In genomic region chr4:121266982-121267381, GRCh38 we compare ENCODE assay signal across 25 cellular contexts.
"Had no signal": no experiment of that assay in that cellular context is flagged by ENCODE, and none has a peak within 500 bp of the region (broad histone marks: within the 10 kb centered on the region; RNA-seq: fewer than 3 reads in every experiment).

No MANE protein-coding gene starts in this region.

- H3K4me1 ChIP-seq: ascending aorta, esophagus squamous epithelium, gastroesophageal sphincter, heart right ventricle had no signal

- DNase-seq: activated CD4-positive, alpha-beta memory T cell treated with anti-CD3 and anti-CD28 coated beads, Interleukin-2, amount 10 ng/mL, durations not matched to agents 7 days and 5 days; activated CD4-positive, alpha-beta T cell treated with anti-CD3 and anti-CD28 coated beads for 1 hour; activated CD4-positive, alpha-beta T cell treated with anti-CD3 and anti-CD28 coated beads for 4 hours; activated CD4-positive, alpha-beta T cell treated with anti-CD3 and anti-CD28 coated beads, Interleukin-2, amount 10 ng/mL, durations not matched to agents 7 days and 5 days; activated CD4-positive, alpha-beta T cell treated with anti-CD3 and anti-CD28 coated beads, Interleukin-2, amount 50 U/mL, for 4 hours; activated CD8-positive, alpha-beta memory T cell treated with anti-CD3 and anti-CD28 coated beads, Interleukin-2, amount 50 U/mL, for 48 hours; activated gamma-delta T cell; activated naive CD4-positive, alpha-beta T cell; activated naive CD4-positive, alpha-beta T cell treated with anti-CD3 and anti-CD28 coated beads, Interleukin-2, amount 10 ng/mL, durations not matched to agents 7 days and 5 days; activated naive CD8-positive, alpha-beta T cell treated with anti-CD3 and anti-CD28 coated beads, Interleukin-2, amount 10 ng/mL, durations not matched to agents 7 days and 5 days; activated T-cell treated with anti-CD3 and anti-CD28 coated beads for 4 hours; activated T-cell treated with anti-CD3 and anti-CD28 coated beads, Interleukin-2, amount 50 U/mL, for 24 hours; activated T-cell treated with anti-CD3 and anti-CD28 coated beads, Interleukin-2, amount 50 U/mL, for 72 hours; dorsolateral prefrontal cortex; effector memory CD4-positive, alpha-beta T cell; endodermal cell; erythroblast; esophagus squamous epithelium; foreskin melanocyte; heart right ventricle had no signal

- H3K79me2 ChIP-seq: hepatocyte had no signal

- H3K4me2 ChIP-seq: hepatocyte had no signal

- H3K4me3 ChIP-seq: ascending aorta, coronary artery, dorsolateral prefrontal cortex, esophagus squamous epithelium, gastroesophageal sphincter, heart right ventricle, hepatocyte had no signal

- H3K27me3 ChIP-seq: ascending aorta, esophagus squamous epithelium, gastroesophageal sphincter, hepatocyte had no signal

- H2AFZ ChIP-seq: hepatocyte had no signal

- H3K27ac ChIP-seq: ascending aorta, coronary artery, dorsolateral prefrontal cortex, esophagus squamous epithelium, gastroesophageal sphincter, heart right ventricle, hepatocyte, VCaP had no signal

- H3K9me3 ChIP-seq: ascending aorta, esophagus squamous epithelium, gastroesophageal sphincter, heart right ventricle had no signal

- H3K36me3 ChIP-seq: ascending aorta, esophagus squamous epithelium, gastroesophageal sphincter, heart right ventricle had no signal
